In the genomic region with DNA sequence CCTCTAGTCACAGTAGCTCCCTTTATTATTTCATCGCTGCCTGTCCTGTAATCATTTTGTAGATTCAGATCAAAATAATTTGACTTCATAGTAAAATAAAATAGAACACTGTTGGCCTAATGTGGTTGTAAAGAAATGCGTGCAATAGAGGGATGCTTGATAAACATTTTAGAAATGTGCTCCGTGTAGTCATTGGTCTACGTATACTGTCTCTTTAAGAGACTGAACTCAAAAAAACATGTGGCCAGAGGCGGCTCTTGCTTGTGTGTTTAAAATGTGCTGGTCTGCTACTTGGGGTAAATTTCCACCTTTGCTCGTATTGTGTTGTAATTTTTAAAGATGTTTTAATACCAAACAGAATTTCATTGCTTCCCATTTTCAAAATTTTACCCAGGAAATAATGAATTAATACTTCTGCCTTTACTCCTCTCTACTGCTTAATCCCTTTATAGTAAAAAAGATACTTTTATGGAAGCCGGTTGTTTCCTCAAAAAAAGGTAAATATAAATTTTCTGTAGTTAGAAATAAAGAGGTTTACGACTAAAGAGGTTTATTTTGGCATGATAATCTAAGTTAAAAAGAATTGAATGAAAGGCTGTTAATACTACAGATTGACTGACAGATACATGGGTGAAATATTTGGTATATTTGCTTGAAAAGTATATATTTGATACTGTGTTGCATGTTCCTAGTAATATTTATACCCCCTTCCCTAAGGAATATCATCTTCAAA, we compare ENCODE assay signal across 1 cellular context.
TF ChIP-seq lines count a peak whose summit lies in the region.

No MANE protein-coding gene starts in this region.

TF ChIP-seq in GM23338, 12 proteins besides CTCF, POLR2A, EP300 and RAD21:
- TF ChIP-seq EZH2 (IDR thresholded peaks at IDR 0.05; ENCODE audit: low read depth, unreplicated experiment) (no peak), POLR2AphosphoS5 (IDR thresholded peaks at IDR 0.05; ENCODE audit: low read depth) (peak; percentile 28; the same call in 1 of the 2 replicates)
